Comparison of ENCODE assay signal across 31 cellular contexts in the genomic region with DNA sequence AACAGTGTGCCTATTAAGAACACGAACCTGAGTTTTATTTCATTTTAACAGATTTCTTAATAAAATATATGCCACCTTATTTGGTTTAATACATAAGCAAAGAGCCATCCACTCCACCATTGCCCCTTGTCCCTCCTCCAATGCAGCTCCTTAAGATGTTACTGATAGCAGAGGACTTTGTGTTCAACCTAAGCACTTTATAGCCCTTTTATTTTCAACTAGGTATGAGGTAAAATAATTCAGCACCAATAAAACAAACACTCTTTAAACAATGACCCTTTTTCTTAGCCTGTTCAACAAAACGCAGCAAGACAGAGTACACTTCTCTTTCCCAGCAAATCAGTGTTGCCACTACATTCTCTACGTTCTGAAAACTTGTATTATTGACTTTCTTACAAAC.
"Had no signal": no experiment of that assay in that cellular context is flagged by ENCODE, and none has a peak within 500 bp of the region (broad histone marks: within the 10 kb centered on the region; RNA-seq: fewer than 3 reads in every experiment).

No MANE protein-coding gene starts in this region.

- H3K27me3 Mint-ChIP-seq: activated T-cell treated with anti-CD3 and anti-CD28 coated beads, Interleukin-2, amount 50 U/mL, for 24 hours had no signal

- H3K27ac Mint-ChIP-seq: activated CD4-positive, alpha-beta memory T cell treated with anti-CD3 and anti-CD28 coated beads, Interleukin-2, amount 10 ng/mL, durations not matched to agents 7 days and 5 days; activated CD4-positive, alpha-beta T cell treated with anti-CD3 and anti-CD28 coated beads, Interleukin-2, amount 10 ng/mL, durations not matched to agents 7 days and 5 days; activated naive CD4-positive, alpha-beta T cell treated with anti-CD3 and anti-CD28 coated beads, Interleukin-2, amount 10 ng/mL, durations not matched to agents 7 days and 5 days; activated naive CD4-positive, alpha-beta T cell treated with anti-CD3 and anti-CD28 coated beads, Interleukin-2, amount 50 U/mL, for 72 hours; activated naive CD8-positive, alpha-beta T cell treated with anti-CD3 and anti-CD28 coated beads, Interleukin-2, amount 10 ng/mL, durations not matched to agents 7 days and 5 days; activated T-cell treated with anti-CD3 and anti-CD28 coated beads, Interleukin-2, amount 50 U/mL, for 24 hours; activated T-cell treated with anti-CD3 and anti-CD28 coated beads, Interleukin-2, amount 50 U/mL, for 72 hours; brain; dendritic cell treated with granulocyte-macrophage colony-stimulating factor and Interleukin-4, amounts not matched to agents 40 ng/mL and 50 ng/mL, for 4 days; endodermal cell; T-helper 17 cell; T-helper 2 cell treated with Interferon-gamma antibody and Interleukin-4, amounts not matched to agents 5 μg/mL and 100 μg/mL, for 36 hours; WTC11 had no signal

- H3K36me3 ChIP-seq: ascending aorta, breast epithelium, cardiac muscle cell had no signal

- H3K9me3 ChIP-seq: ascending aorta, breast epithelium had no signal

- H3K27ac ChIP-seq: ascending aorta, breast epithelium, cardiac muscle cell, coronary artery, dorsolateral prefrontal cortex had no signal

- H3K27me3 ChIP-seq: cardiac muscle cell had no signal

- H3K4me3 ChIP-seq: ascending aorta, breast epithelium, cardiac muscle cell, coronary artery, dorsolateral prefrontal cortex had no signal

- H3K4me1 ChIP-seq: ascending aorta, breast epithelium had no signal

- DNase-seq: activated CD4-positive, alpha-beta memory T cell treated with anti-CD3 and anti-CD28 coated beads, Interleukin-2, amount 10 ng/mL, durations not matched to agents 7 days and 5 days; activated CD4-positive, alpha-beta T cell treated with anti-CD3 and anti-CD28 coated beads for 1 hour; activated CD4-positive, alpha-beta T cell treated with anti-CD3 and anti-CD28 coated beads for 4 hours; activated CD4-positive, alpha-beta T cell treated with anti-CD3 and anti-CD28 coated beads, Interleukin-2, amount 10 ng/mL, durations not matched to agents 7 days and 5 days; activated CD4-positive, alpha-beta T cell treated with anti-CD3 and anti-CD28 coated beads, Interleukin-2, amount 50 U/mL, for 4 hours; activated CD8-positive, alpha-beta memory T cell treated with anti-CD3 and anti-CD28 coated beads, Interleukin-2, amount 50 U/mL, for 48 hours; activated gamma-delta T cell; activated naive CD4-positive, alpha-beta T cell; activated naive CD4-positive, alpha-beta T cell treated with anti-CD3 and anti-CD28 coated beads, Interleukin-2, amount 10 ng/mL, durations not matched to agents 7 days and 5 days; activated naive CD8-positive, alpha-beta T cell treated with anti-CD3 and anti-CD28 coated beads, Interleukin-2, amount 10 ng/mL, durations not matched to agents 7 days and 5 days; activated T-cell treated with anti-CD3 and anti-CD28 coated beads for 4 hours; activated T-cell treated with anti-CD3 and anti-CD28 coated beads, Interleukin-2, amount 50 U/mL, for 24 hours; activated T-cell treated with anti-CD3 and anti-CD28 coated beads, Interleukin-2, amount 50 U/mL, for 72 hours; central memory CD4-positive, alpha-beta T cell; dorsolateral prefrontal cortex; effector memory CD4-positive, alpha-beta T cell; endodermal cell; foreskin fibroblast; T-helper 1 cell; T-helper 17 cell; T1000 had no signal

- H3K4me1 Mint-ChIP-seq: activated naive CD4-positive, alpha-beta T cell treated with anti-CD3 and anti-CD28 coated beads, Interleukin-2, amount 10 ng/mL, durations not matched to agents 7 days and 5 days; activated naive CD8-positive, alpha-beta T cell treated with anti-CD3 and anti-CD28 coated beads, Interleukin-2, amount 10 ng/mL, durations not matched to agents 7 days and 5 days; brain; WTC11 had no signal

- H3K36me3 Mint-ChIP-seq: activated naive CD4-positive, alpha-beta T cell treated with anti-CD3 and anti-CD28 coated beads, Interleukin-2, amount 10 ng/mL, durations not matched to agents 7 days and 5 days; activated naive CD4-positive, alpha-beta T cell treated with anti-CD3 and anti-CD28 coated beads, Interleukin-2, amount 50 U/mL, for 72 hours; activated naive CD8-positive, alpha-beta T cell treated with anti-CD3 and anti-CD28 coated beads, Interleukin-2, amount 10 ng/mL, durations not matched to agents 7 days and 5 days; brain; WTC11 had no signal

- H3K9me3 Mint-ChIP-seq: activated CD4-positive, alpha-beta memory T cell treated with anti-CD3 and anti-CD28 coated beads, Interleukin-2, amount 10 ng/mL, durations not matched to agents 7 days and 5 days; activated CD4-positive, alpha-beta T cell treated with anti-CD3 and anti-CD28 coated beads, Interleukin-2, amount 10 ng/mL, durations not matched to agents 7 days and 5 days; activated naive CD4-positive, alpha-beta T cell treated with anti-CD3 and anti-CD28 coated beads, Interleukin-2, amount 10 ng/mL, durations not matched to agents 7 days and 5 days; activated naive CD4-positive, alpha-beta T cell treated with anti-CD3 and anti-CD28 coated beads, Interleukin-2, amount 50 U/mL, for 72 hours; activated naive CD8-positive, alpha-beta T cell treated with anti-CD3 and anti-CD28 coated beads, Interleukin-2, amount 10 ng/mL, durations not matched to agents 7 days and 5 days; activated T-cell treated with anti-CD3 and anti-CD28 coated beads, Interleukin-2, amount 50 U/mL, for 24 hours; activated T-cell treated with anti-CD3 and anti-CD28 coated beads, Interleukin-2, amount 50 U/mL, for 72 hours; brain; dendritic cell treated with granulocyte-macrophage colony-stimulating factor and Interleukin-4, amounts not matched to agents 40 ng/mL and 50 ng/mL, for 4 days; endodermal cell; T-helper 2 cell treated with Interferon-gamma antibody and Interleukin-4, amounts not matched to agents 5 μg/mL and 100 μg/mL, for 36 hours; WTC11 had no signal

- ATAC-seq: activated naive CD4-positive, alpha-beta T cell treated with anti-CD3 and anti-CD28 coated beads, Interleukin-2, amount 50 U/mL, for 72 hours; activated T-cell treated with anti-CD3 and anti-CD28 coated beads, Interleukin-2, amount 50 U/mL, for 72 hours; esophagus mucosa; T-helper 17 cell; WTC11 had no signal

- H3K4me3 Mint-ChIP-seq: activated CD4-positive, alpha-beta memory T cell treated with anti-CD3 and anti-CD28 coated beads, Interleukin-2, amount 10 ng/mL, durations not matched to agents 7 days and 5 days; activated CD4-positive, alpha-beta T cell treated with anti-CD3 and anti-CD28 coated beads, Interleukin-2, amount 10 ng/mL, durations not matched to agents 7 days and 5 days; activated naive CD4-positive, alpha-beta T cell treated with anti-CD3 and anti-CD28 coated beads, Interleukin-2, amount 10 ng/mL, durations not matched to agents 7 days and 5 days; activated naive CD8-positive, alpha-beta T cell treated with anti-CD3 and anti-CD28 coated beads, Interleukin-2, amount 10 ng/mL, durations not matched to agents 7 days and 5 days; activated T-cell treated with anti-CD3 and anti-CD28 coated beads, Interleukin-2, amount 50 U/mL, for 24 hours; activated T-cell treated with anti-CD3 and anti-CD28 coated beads, Interleukin-2, amount 50 U/mL, for 72 hours; brain; dendritic cell treated with granulocyte-macrophage colony-stimulating factor and Interleukin-4, amounts not matched to agents 40 ng/mL and 50 ng/mL, for 4 days; endodermal cell; T-helper 17 cell; T-helper 2 cell treated with Interferon-gamma antibody and Interleukin-4, amounts not matched to agents 5 μg/mL and 100 μg/mL, for 36 hours; WTC11 had no signal
